19 cellular contexts compared by ENCODE assay signal in the genomic region with DNA sequence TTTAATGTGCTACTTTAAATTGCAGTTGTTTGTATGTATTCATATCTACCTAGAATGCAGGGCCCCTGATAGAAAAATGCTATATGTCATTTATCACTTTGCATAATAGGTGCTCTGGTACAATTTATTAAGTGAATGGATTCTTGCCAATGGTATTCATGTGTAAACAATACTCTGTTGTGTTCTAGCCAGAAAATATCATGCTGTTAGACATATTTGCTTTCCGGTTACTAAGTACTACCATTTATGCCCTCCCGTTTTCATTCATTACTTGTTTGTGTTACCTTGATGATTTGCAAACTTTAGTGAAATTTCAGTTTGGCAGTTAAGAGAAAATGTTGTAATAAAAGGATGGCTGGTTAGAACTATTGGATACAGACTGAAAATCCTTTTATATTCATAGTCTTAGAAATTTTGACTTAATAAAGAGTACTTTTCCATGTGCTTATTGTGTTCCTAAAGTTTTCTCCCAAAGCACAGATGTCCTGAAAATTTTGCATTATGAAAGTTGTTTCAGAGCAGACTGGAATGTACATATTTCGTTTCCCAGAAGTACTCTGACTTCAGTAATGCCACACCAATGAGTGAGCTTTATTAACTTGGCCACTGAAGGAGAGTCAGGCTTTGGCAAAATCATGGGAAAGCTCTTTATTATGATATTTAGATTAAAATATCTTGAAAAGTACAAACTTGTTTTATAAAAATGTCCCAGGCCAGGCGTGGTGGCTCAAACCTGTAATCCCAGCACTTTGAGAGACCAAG. TPM values are rescaled to one million over a fixed set of nuclear protein-coding genes. Genes with fewer than 3 reads are reported as not detected.
DNase-seq lines count a peak whose midpoint lies in the region; ATAC-seq, FAIRE-seq and TF ChIP-seq lines count a peak whose summit lies in the region.
"Had no signal": no experiment of that assay in that cellular context is flagged by ENCODE, and none has a peak within 500 bp of the region (broad histone marks: within the 10 kb centered on the region; RNA-seq: fewer than 3 reads in every experiment).

No MANE protein-coding gene starts in this region.

- H3K36me3 ChIP-seq in body of pancreas (replicated peaks in 1 of 2; ENCODE audit: insufficient read depth in 1 of 2, low read depth in 2 of 2): peaks cover 0 to 20% of the 10 kb centered on the region in 2 donors
- H3K36me3 ChIP-seq in pancreas: peaks cover 0 to 27% (median 8%) of the 10 kb centered on the region in 3 donors

- TF ChIP-seq CTCF in body of pancreas (IDR thresholded peaks at IDR 0.05): no peak
- no peak for TF ChIP-seq CTCF in pancreas (IDR thresholded peaks at IDR 0.05)

- H3K9me3 ChIP-seq in body of pancreas (no peaks in the 10 kb centered on the region), pancreas (no peaks in the 10 kb centered on the region)
- H3K9me3 ChIP-seq: SJSA1, tibial nerve had no signal

- H3K4me1 ChIP-seq in body of pancreas: peaks cover 30% of the 10 kb centered on the region
- H3K4me1 ChIP-seq in pancreas: peaks cover 0 to 9% (median 0%) of the 10 kb centered on the region in 3 donors
- H3K4me1 ChIP-seq: SJSA1 had no signal

- TF ChIP-seq POLR2A in body of pancreas (IDR thresholded peaks at IDR 0.05): no peak

- 38 to 45% methylated on average over 4 of the region's 4 CpGs for WGBS in body of pancreas, 2 donors
- WGBS in pancreas, 2 donors: 33 to 34% methylated on average over 4 of the region's 4 CpGs

- H3K4me3 ChIP-seq in body of pancreas: no peak overlapping the region
- H3K4me3 ChIP-seq in pancreas: no peak overlapping the region
- H3K4me3 ChIP-seq: SJSA1, tibial nerve had no signal

- intact Hi-C loops in body of pancreas (cut with DNase I): loop anchor here (10.0 kb wide), 1 partner anchor 191 kb away; no protein-coding TSS in a partner anchor
- intact Hi-C loops in pancreas (cut with DNase I): no loop called here

- FAIRE-seq in pancreas (lab: Jason Lieb, UNC): no peak
- FAIRE-seq: A204.1, frontal cortex had no signal

- DNase-seq in DMS79 treated with DMSO at 0.1 percent for 48 hours (lab: John Stamatoyannopoulos, UW): peak; percentile 5
- DNase-seq in DMS79 (lab: John Stamatoyannopoulos, UW): no peak
- peak; percentile 70 for DNase-seq in NCI-H2081 treated with DMSO at 0.1 percent for 48 hours (lab: John Stamatoyannopoulos, UW)
- no peak for DNase-seq in body of pancreas
- no peak for DNase-seq in pancreas
- DNase-seq in activated T-cell treated with anti-CD3 and anti-CD28 coated beads, Interleukin-2, amount 50 U/mL, for 1 hour: no peak
- no peak for DNase-seq in H4 (ENCODE audit: low spot score)
- DNase-seq: activated effector memory CD4-positive, alpha-beta T cell treated with anti-CD3 and anti-CD28 coated beads, Interleukin-2, amount 50 U/mL, for 16 hours; amniotic stem cell; DND-41; NCI-H82; stimulated activated CD4-positive, alpha-beta T cell treated with anti-CD3 and anti-CD28 coated beads, Interleukin-15, amount 100 ng/mL, for 24 hours; stimulated activated naive B cell treated with anti-CD40 and anti-IgM and Interleukin-4, amounts not matched to agents 10 μg/mL and 1 μg/mL and 100 μg/mL, for 72 hours had no signal

- peak overlapping the region in 2 of 4 donors; percentile 2 to 70 for H3K27ac ChIP-seq in body of pancreas
- H3K27ac ChIP-seq in pancreas: peak overlapping the region in 2 of 4 donors; percentile 20 to 26
- H3K27ac ChIP-seq: SJSA1 had no signal

- ATAC-seq in body of pancreas (peak; percentile 52), pancreas (peak; percentile 61 to 81 (median 76)), HG02571 (IDR thresholded peaks at IDR 0.05; ENCODE audit: unreplicated experiment) (no peak)
- ATAC-seq: activated CD4-positive, CD25-positive, alpha-beta regulatory T cell treated with anti-CD3 and anti-CD28 coated beads, Interleukin-2, amount 50 U/mL, for 24 hours; stimulated activated naive B cell treated with anti-CD40 and anti-IgM and Interleukin-4, amounts not matched to agents 10 μg/mL and 1 μg/mL and 100 μg/mL, for 72 hours had no signal

- H3K27me3 ChIP-seq in body of pancreas: no peaks in the 10 kb centered on the region
- no peaks in the 10 kb centered on the region for H3K27me3 ChIP-seq in pancreas
- H3K27me3 ChIP-seq: SJSA1, tibial nerve had no signal

RNA-seq across cellular contexts. Expression of gene RPF2, which starts 31.5 kb away (rescaled TPM):
- total RNA-seq in body of pancreas (10 to 100 TPM in 1 of 2 donors, 1 to 10 TPM in 1; 5.3 to 22.8 TPM), pancreas (10 to 100 TPM; 10.5 to 21.0 (median 15.6) TPM)
- polyA plus RNA-seq in pancreas: 10 to 100 TPM; 16.9 TPM
- 40.9 and 44.7 TPM in 2 replicates for total RNA-seq in H4 (2014; rRNA removed; shearing (Covaris generic))

RNA-seq across cellular contexts. Expression of gene GTF3C6, which starts 54.8 kb away (rescaled TPM):
- total RNA-seq in body of pancreas: 10 to 100 TPM; 14.3 to 31.0 TPM
- total RNA-seq in pancreas: 10 to 100 TPM; 14.8 to 35.2 (median 21.0) TPM
- 10 to 100 TPM; 31.7 to 37.1 TPM for polyA plus RNA-seq in pancreas
- 77.3 and 108 TPM in 2 replicates for total RNA-seq in H4 (2014; rRNA removed; shearing (Covaris generic))

Comparison
In these comparisons a context has a peak if more than half of its experiments do, and no peak if none do; other contexts are left out.
1. DNase-seq: peak in DMS79 treated with DMSO at 0.1 percent for 48 hours (single experiment) and NCI-H2081 treated with DMSO at 0.1 percent for 48 hours (single experiment); none in DMS79 (single experiment), body of pancreas (0 of 4), pancreas (0 of 6), activated T-cell treated with anti-CD3 and anti-CD28 coated beads, Interleukin-2, amount 50 U/mL, for 1 hour (single experiment) and H4 (single experiment).